ENCODE assay signal across 8 cellular contexts in the genomic region with DNA sequence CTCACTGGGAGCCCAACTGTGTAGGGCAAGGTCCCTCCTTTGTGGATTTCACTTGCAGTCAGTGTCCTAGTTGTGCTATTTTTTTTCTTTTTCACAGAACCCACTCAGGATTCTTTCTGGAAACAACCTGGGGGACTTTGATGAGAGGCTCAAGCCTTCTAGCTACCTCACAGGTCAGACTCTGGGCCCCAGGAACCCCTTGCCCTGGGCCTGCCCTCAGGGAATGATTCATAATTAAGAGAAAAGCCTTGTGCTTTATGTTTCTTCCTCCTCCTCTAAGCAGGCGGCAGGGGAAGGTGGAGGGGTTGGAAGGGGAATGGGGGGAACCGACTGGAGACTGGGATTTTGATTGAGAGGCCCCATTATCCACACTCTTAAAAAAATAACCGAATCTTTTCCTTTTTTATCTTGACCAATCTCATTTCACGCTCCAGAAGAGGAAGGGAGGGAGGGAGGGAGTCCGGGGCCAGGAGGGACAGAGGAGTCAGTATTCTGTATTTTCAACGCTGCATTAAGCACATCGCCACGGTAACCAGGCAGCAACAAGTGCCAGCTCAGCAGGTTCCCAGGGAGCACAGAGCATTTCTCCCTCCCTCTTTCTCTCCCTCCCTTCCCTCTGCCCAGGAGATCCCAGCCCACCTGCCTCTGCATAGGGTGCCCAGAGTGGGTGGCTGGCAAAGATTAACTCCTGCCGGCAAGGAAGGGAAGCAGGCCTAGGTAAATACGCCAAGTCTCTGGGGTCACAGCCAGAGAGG. TPM values are rescaled to one million over a fixed set of nuclear protein-coding genes. Genes with fewer than 3 reads are reported as not detected.
DNase-seq lines count a peak whose midpoint lies in the region; ATAC-seq and TF ChIP-seq lines count a peak whose summit lies in the region.

No MANE protein-coding gene starts in this region.

- no peak overlapping the region for H3K4me3 Mint-ChIP-seq in chondrocyte (ENCODE audit: unreplicated experiment)

- ATAC-seq in esophagus mucosa (no peak), HG03432 (IDR thresholded peaks at IDR 0.05; ENCODE audit: unreplicated experiment) (no peak)

- H3K27ac Mint-ChIP-seq in chondrocyte (ENCODE audit: unreplicated experiment): peak overlapping the region; percentile 81

- no peaks in the 10 kb centered on the region for H3K9me3 Mint-ChIP-seq in chondrocyte (ENCODE audit: low read depth)

- TF ChIP-seq CTCF in chondrocyte (IDR thresholded peaks at IDR 0.05): no peak

- H3K36me3 Mint-ChIP-seq in chondrocyte (ENCODE audit: low read depth): no peaks in the 10 kb centered on the region

- no peaks in the 10 kb centered on the region for H3K27me3 Mint-ChIP-seq in chondrocyte (ENCODE audit: low read depth)

- in situ Hi-C loops in G401 (cut with HindIII; ENCODE audit: low sequenced_read_pairs): no loop called here

- peaks cover 14% of the 10 kb centered on the region for H3K4me1 Mint-ChIP-seq in chondrocyte (ENCODE audit: low read depth)

- DNase-seq in G401 (ENCODE audit: low spot score): peak; percentile 35
- peak; percentile 72 for DNase-seq in NCI-H2196 treated with DMSO at 0.1 percent for 48 hours (lab: John Stamatoyannopoulos, UW; ENCODE audit: unreplicated experiment)
- no peak for DNase-seq in chondrocyte (ENCODE audit: low spot score)
- DNase-seq in myocyte (ENCODE audit: low read depth): peak; percentile 29
- no peak for DNase-seq in stimulated activated CD4-positive, alpha-beta T cell treated with anti-CD3 and anti-CD28 coated beads, Interleukin-2, amount 100 ng/mL, for 48 hours
- DNase-seq in SHP77 treated with DMSO at 0.1 percent for 48 hours (lab: John Stamatoyannopoulos, UW): no peak

RNA-seq across cellular contexts. Expression of a gene that starts 51.9 kb away (rescaled TPM):
- total RNA-seq in G401 (2014; rRNA removed; shearing (Covaris generic)): 0.25 TPM in 1 of 2 replicates, not detected in the other
- total RNA-seq in chondrocyte (5.2 to 5.5 TPM (median 5.2 TPM) in 3 replicates), myocyte (0.83 and 1.2 TPM in 2 replicates), esophagus mucosa (38.6 TPM)
- polyA plus RNA-seq in myocyte (2012): 0.62 TPM

RNA-seq across cellular contexts. Expression of a gene that starts 53.0 kb away (rescaled TPM):
- total RNA-seq in G401 (2014; rRNA removed; shearing (Covaris generic)): not detected in 2 replicates
- total RNA-seq in chondrocyte: 0.29 TPM in 1 of 3 replicates, not detected in the others
- total RNA-seq in myocyte: 19.6 and 27.8 TPM in 2 replicates
- 38.9 TPM for polyA plus RNA-seq in myocyte (2012)
- 6.1 TPM for total RNA-seq in esophagus mucosa

Comparison
In these comparisons a context has a peak if more than half of its experiments do, and no peak if none do; other contexts are left out.
1. DNase-seq: peak in G401 (single experiment), NCI-H2196 treated with DMSO at 0.1 percent for 48 hours (single experiment) and myocyte (single experiment); none in chondrocyte (single experiment), stimulated activated CD4-positive, alpha-beta T cell treated with anti-CD3 and anti-CD28 coated beads, Interleukin-2, amount 100 ng/mL, for 48 hours (0 of 2) and SHP77 treated with DMSO at 0.1 percent for 48 hours (single experiment).